In the genomic region with DNA sequence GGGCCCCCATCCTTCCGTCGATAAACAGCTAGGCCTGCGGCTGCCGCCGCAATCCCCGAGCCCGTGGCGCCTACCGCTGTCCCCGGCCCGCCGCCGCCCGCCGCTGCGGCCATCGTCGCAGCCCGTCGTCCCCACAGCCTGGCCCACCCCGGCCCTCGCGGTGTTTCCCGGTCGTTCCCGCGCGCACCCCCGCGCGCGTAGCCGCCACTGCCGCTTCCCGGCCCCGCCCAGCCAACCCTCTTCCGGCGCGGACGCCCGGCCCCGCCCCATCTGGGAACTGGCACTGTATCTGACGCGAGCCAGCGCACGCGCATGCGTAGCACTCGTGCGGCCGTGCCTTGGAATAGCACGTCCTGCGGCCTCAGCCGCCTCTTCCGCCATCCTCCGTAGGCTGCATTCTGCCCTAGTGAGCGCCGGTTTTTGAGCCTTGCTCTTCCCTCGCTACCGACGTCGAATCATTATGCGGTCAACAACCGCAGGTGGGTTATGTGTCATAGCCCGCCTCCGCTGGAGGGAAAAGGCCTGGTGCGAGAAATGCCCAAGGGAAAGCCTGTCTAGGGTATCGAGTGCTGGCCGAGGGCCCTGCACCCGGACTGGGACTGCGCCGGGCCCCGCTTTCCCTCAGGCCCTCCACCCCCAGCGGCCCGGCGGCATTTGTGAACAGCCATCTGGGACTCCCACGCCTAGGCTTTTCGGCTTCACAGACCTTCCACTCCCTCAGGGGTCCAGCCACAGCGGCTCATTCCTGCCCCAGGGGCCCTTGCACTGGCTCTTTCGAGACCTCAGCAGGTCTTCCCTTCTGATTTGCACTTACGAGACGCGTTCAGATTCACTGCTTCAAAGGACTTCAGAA, we compare ENCODE assay signal across 8 cellular contexts. TPM values are rescaled to one million over a fixed set of nuclear protein-coding genes. Genes with fewer than 3 reads are reported as not detected.
A peak's percentile ranks its signal among the peaks of the same experiment; 100 is the strongest.
DNase-seq lines count a peak whose midpoint lies in the region; ATAC-seq and TF ChIP-seq lines count a peak whose summit lies in the region.

A gene (minus strand): TSS at position 209 of the 853 bp plus-strand sequence. CDS start 96 bp downstream, at position 113.

- H3K4me3 ChIP-seq in PC-3 (ENCODE audit: low read length) (peak within 1 kb of the TSS; percentile 82), mucosa of stomach (ENCODE audit: low read length) (peak within 1 kb of the TSS; percentile 94)

- peak within 1 kb of the TSS; percentile 90 for H3K4me2 ChIP-seq in PC-3 (ENCODE audit: low read length)

- POLR2A ChIA-PET in PC-3 (lab: Charles Lee; ENCODE audit: unreplicated experiment): interaction anchor here (0.6 to 0.7 kb wide), 2 partner anchors 202 to 496 kb away, joined by 6 to 17 read pairs; no protein-coding TSS in a partner anchor

- H2AFZ ChIP-seq in PC-3 (ENCODE audit: low read length): peak within 1 kb of the TSS; percentile 74

- peaks cover 47% of the 10 kb centered on the region for H3K79me2 ChIP-seq in PC-3 (ENCODE audit: low read length)

- H3K36me3 ChIP-seq in PC-3 (ENCODE audit: low read depth, low read length) (no peaks in the 10 kb centered on the region; the same call in 1 of the 2 replicates), mucosa of stomach (ENCODE audit: control insufficient read depth, insufficient read depth, low read length) (no peaks in the 10 kb centered on the region)

- H3K9me3 ChIP-seq in PC-3 (ENCODE audit: low read length) (no peaks in the 10 kb centered on the region), mucosa of stomach (ENCODE audit: control insufficient read depth, low read length) (no peaks in the 10 kb centered on the region)

- peak; percentile 69 for ATAC-seq in GM21576 (IDR thresholded peaks at IDR 0.05; ENCODE audit: unreplicated experiment)
- peak; percentile 87 for ATAC-seq in PC-3

- TF ChIP-seq RAD21 in Ishikawa (IDR thresholded peaks at IDR 0.05; ENCODE audit: low read depth): no peak

- no peaks in the 10 kb centered on the region for H3K9me2 ChIP-seq in PC-3 (replicated peaks; ENCODE audit: low read length)

- H3K4me1 ChIP-seq in PC-3 (ENCODE audit: insufficient read depth, low read length): peaks cover 20% of the 10 kb centered on the region
- H3K4me1 ChIP-seq in mucosa of stomach (ENCODE audit: control insufficient read depth, insufficient read depth, low read length): peaks cover 7% of the 10 kb centered on the region

- no peak for TF ChIP-seq CTCF in PC-3 (conservative IDR thresholded peaks at IDR 0.05; ENCODE audit: low read depth, low read length)

- H3K27ac ChIP-seq in PC-3 (ENCODE audit: low read length): peak within 1 kb of the TSS; percentile 82

- TF ChIP-seq POLR2A in erythroblast (IDR thresholded peaks at IDR 0.05; ENCODE audit: low read length): peak; percentile 95

- CTCF ChIA-PET in PC-3 (lab: Charles Lee): no interaction called here

- intact Hi-C loops in PC-3 (cut with micrococcal nuclease): loop anchor here (2.0 to 10.0 kb wide), 2 partner anchors 117 to 269 kb away; a partner anchor contains a TSS

- H4K20me1 ChIP-seq in PC-3 (ENCODE audit: low read length): peaks cover 23% of the 10 kb centered on the region

- H3F3A ChIP-seq in PC-3 (ENCODE audit: low read length, unreplicated experiment): no peaks in the 10 kb centered on the region

- H3K27me3 ChIP-seq in PC-3 (ENCODE audit: low read length): no peaks in the 10 kb centered on the region
- no peaks in the 10 kb centered on the region for H3K27me3 ChIP-seq in mucosa of stomach (ENCODE audit: control insufficient read depth, insufficient read depth, low read length)

- peak within 1 kb of the TSS; percentile 98 for H3K9ac ChIP-seq in PC-3 (ENCODE audit: low read length)
- H3K9ac ChIP-seq in mucosa of stomach (ENCODE audit: low read length): peak within 1 kb of the TSS; percentile 69

- DNase-seq in DMS153 (lab: John Stamatoyannopoulos, UW) (peak; percentile 83), PC-3 (peak; percentile 99), erythroblast (lab: John Stamatoyannopoulos, UW) (peak; percentile 97 to 98)
- DNase-seq in activated T-cell treated with anti-CD3 and anti-CD28 coated beads, Interleukin-2, amount 50 U/mL, for 1 hour: peak; percentile 96
- DNase-seq in stimulated activated CD8-positive, alpha-beta memory T cell treated with anti-CD3 and anti-CD28 coated beads, Interleukin-7, amount 100 ng/mL, for 1 hour (ENCODE audit: low read depth in 2 of 2): peak; percentile 94

- TSS peak; percentile 84 for BruUV-seq in PC-3 (replicated peaks; lab: Mats Ljungman, UMichigan)

- TF ChIP-seq EP300 in Ishikawa (IDR thresholded peaks at IDR 0.05; ENCODE audit: borderline replicate concordance): no peak

TF ChIP-seq in Ishikawa, 13 proteins besides CTCF, POLR2A, EP300 and RAD21:
- TF ChIP-seq TAF1 (IDR thresholded peaks at IDR 0.05; ENCODE audit: low read depth): peak; percentile 87
- TF ChIP-seq TEAD4 (IDR thresholded peaks at IDR 0.05): no peak
- peak; percentile 64; the same call in 1 of the 2 replicates for TF ChIP-seq YY1 (IDR thresholded peaks at IDR 0.05; ENCODE audit: low read depth)
- TF ChIP-seq ZBTB7A (IDR thresholded peaks at IDR 0.05; ENCODE audit: low read depth): no peak
- TF ChIP-seq FOXM1 (IDR thresholded peaks at IDR 0.05; ENCODE audit: borderline replicate concordance, low read depth): no peak
- TF ChIP-seq NFIC (IDR thresholded peaks at IDR 0.05): no peak
- TF ChIP-seq, protein P1, sequence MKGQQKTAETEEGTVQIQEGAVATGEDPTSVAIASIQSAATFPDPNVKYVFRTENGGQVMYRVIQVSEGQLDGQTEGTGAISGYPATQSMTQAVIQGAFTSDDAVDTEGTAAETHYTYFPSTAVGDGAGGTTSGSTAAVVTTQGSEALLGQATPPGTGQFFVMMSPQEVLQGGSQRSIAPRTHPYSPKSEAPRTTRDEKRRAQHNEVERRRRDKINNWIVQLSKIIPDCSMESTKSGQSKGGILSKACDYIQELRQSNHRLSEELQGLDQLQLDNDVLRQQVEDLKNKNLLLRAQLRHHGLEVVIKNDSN (IDR thresholded peaks at IDR 0.05): 0 out of 2 replicates have a peak, but pooled peaks have one; percentile 6
TF ChIP-seq in Ishikawa: peak in this region for 3.

RNA-seq across cellular contexts. Expression of the gene that starts here (rescaled TPM):
- total RNA-seq in PC-3 (2014; rRNA removed): 43.1 and 53.0 TPM in 2 replicates

Comparison
In these comparisons a context has a peak if more than half of its experiments do, and no peak if none do; other contexts are left out.
1. Peak in every context shown above with its lines: DNase-seq, ATAC-seq, H3K4me3 ChIP-seq and H3K27ac ChIP-seq.